ENCODE assay signal across 10 cellular contexts in genomic region chr7:151246161-151247015, GRCh38. TPM values are rescaled to one million over a fixed set of nuclear protein-coding genes. Genes with fewer than 3 reads are reported as not detected.
A peak's percentile ranks its signal among the peaks of the same experiment; 100 is the strongest.
DNase-seq lines count a peak whose midpoint lies in the region; ATAC-seq and TF ChIP-seq lines count a peak whose summit lies in the region.
"Had no signal": no experiment of that assay in that cellular context is flagged by ENCODE, and none has a peak within 500 bp of the region (broad histone marks: within the 10 kb centered on the region; RNA-seq: fewer than 3 reads in every experiment).

No MANE protein-coding gene starts in this region.

- DNase-seq in CD8-positive, alpha-beta memory T cell: no peak
- DNase-seq in glutamatergic neuron: no peak
- DNase-seq in psoas muscle: no peak
- no peak for DNase-seq in HEK293T (ENCODE audit: extremely low spot score)
- no peak for DNase-seq in NCI-H774 (lab: John Stamatoyannopoulos, UW)
- no peak for DNase-seq in DMS53 treated with DMSO at 0.1 percent for 48 hours (lab: John Stamatoyannopoulos, UW; ENCODE audit: unreplicated experiment)
- DNase-seq: GOT3 had no signal

- no peak overlapping the region for H2AFZ ChIP-seq in OCI-LY3 (ENCODE audit: low read depth, low read length)

- peaks cover 50% of the 10 kb centered on the region for H3K4me1 ChIP-seq in CD8-positive, alpha-beta memory T cell (ENCODE audit: insufficient read depth, low read length)
- H3K4me1 ChIP-seq in OCI-LY3 (ENCODE audit: low read length) (peaks cover 28% of the 10 kb centered on the region), psoas muscle (peaks cover 53% of the 10 kb centered on the region)

- H3K79me2 ChIP-seq in OCI-LY3 (ENCODE audit: low read length): no peaks in the 10 kb centered on the region

- peak overlapping the region in 6 of 7 donors; percentile 42 to 85 (median 58) for H3K4me3 Mint-ChIP-seq in CD8-positive, alpha-beta memory T cell
- H3K4me3 Mint-ChIP-seq in glutamatergic neuron (ENCODE audit: unreplicated experiment): peak overlapping the region; percentile 71

- no peaks in the 10 kb centered on the region for H3K36me3 ChIP-seq in CD8-positive, alpha-beta memory T cell (ENCODE audit: insufficient read depth, low read length)
- H3K36me3 ChIP-seq in OCI-LY3 (replicated peaks; ENCODE audit: low read depth, low read length): no peaks in the 10 kb centered on the region
- peaks cover 0 to 26% of the 10 kb centered on the region in 2 donors for H3K36me3 ChIP-seq in psoas muscle (ENCODE audit: insufficient read depth in 1 of 2, low read depth in 1 of 2)

- no peaks in the 10 kb centered on the region for H3K9me3 ChIP-seq in CD8-positive, alpha-beta memory T cell (ENCODE audit: low read length)
- no peaks in the 10 kb centered on the region for H3K9me3 ChIP-seq in OCI-LY3 (ENCODE audit: insufficient read depth, low read length)
- no peaks in the 10 kb centered on the region for H3K9me3 ChIP-seq in psoas muscle

- peaks cover 17 to 22% of the 10 kb centered on the region in 2 donors for H3K27me3 Mint-ChIP-seq in CD8-positive, alpha-beta memory T cell
- peaks cover 29% of the 10 kb centered on the region for H3K27me3 Mint-ChIP-seq in glutamatergic neuron (ENCODE audit: unreplicated experiment)

- H3K4me3 ChIP-seq in CD8-positive, alpha-beta memory T cell (ENCODE audit: low read length): no peak overlapping the region
- H3K4me3 ChIP-seq in OCI-LY3 (ENCODE audit: low read length) (peak overlapping the region; percentile 78), psoas muscle (peak overlapping the region; percentile 88)

- TF ChIP-seq CTCF in OCI-LY3 (IDR thresholded peaks at IDR 0.05; ENCODE audit: low read depth, low read length) (no peak), glutamatergic neuron (IDR thresholded peaks at IDR 0.05; ENCODE audit: partially characterized antibody, unreplicated experiment) (no peak), psoas muscle (IDR thresholded peaks at IDR 0.05) (no peak)

- peaks cover 43 to 69% (median 44%) of the 10 kb centered on the region in 3 donors for H3K4me1 Mint-ChIP-seq in CD8-positive, alpha-beta memory T cell
- H3K4me1 Mint-ChIP-seq in glutamatergic neuron (ENCODE audit: low read depth, unreplicated experiment): peaks cover 20% of the 10 kb centered on the region

- peak overlapping the region; percentile 98 for H3K4me2 ChIP-seq in OCI-LY3 (ENCODE audit: low read length)

- H3K27me3 ChIP-seq in CD8-positive, alpha-beta memory T cell (ENCODE audit: insufficient read depth, low read length, poor library complexity, severe bottlenecking): peaks cover 35% of the 10 kb centered on the region
- peaks cover 47% of the 10 kb centered on the region for H3K27me3 ChIP-seq in OCI-LY3 (ENCODE audit: low read depth, low read length)
- no peaks in the 10 kb centered on the region for H3K27me3 ChIP-seq in psoas muscle (ENCODE audit: insufficient read depth in 3 of 3, low read length in 2 of 3)

- H3K27ac ChIP-seq in CD8-positive, alpha-beta memory T cell (ENCODE audit: low read depth, low read length): no peak overlapping the region
- no peak overlapping the region for H3K27ac ChIP-seq in OCI-LY3 (ENCODE audit: low read length)
- peak overlapping the region; percentile 100 for H3K27ac ChIP-seq in psoas muscle

- POLR2A ChIA-PET in CD8-positive, alpha-beta memory T cell (lab: Charles Lee): interaction anchor here (0.7 to 1.0 kb wide), 2 partner anchors 14 to 19 kb away, joined by 3 to 4 read pairs; partner anchors contain the start of genes ABCF2 and CHPF2
- POLR2A ChIA-PET in HEK293T (lab: Yijun Ruan, JAX): interaction anchor here (1.2 to 3.8 kb wide), 8 partner anchors 9 to 60 kb away, joined by 3 to 25 read pairs (median 8); partner anchors contain the start of genes ABCF2 and CHPF2

- H3K9me3 Mint-ChIP-seq in CD8-positive, alpha-beta memory T cell: no peaks in the 10 kb centered on the region
- H3K9me3 Mint-ChIP-seq in glutamatergic neuron (ENCODE audit: unreplicated experiment): peaks cover 8% of the 10 kb centered on the region

- no peak overlapping the region for H3K27ac Mint-ChIP-seq in CD8-positive, alpha-beta memory T cell
- H3K27ac Mint-ChIP-seq in glutamatergic neuron (ENCODE audit: unreplicated experiment): no peak overlapping the region

- H4K20me1 ChIP-seq in OCI-LY3 (ENCODE audit: insufficient read depth, low read length): peaks cover 4% of the 10 kb centered on the region; the same call in 1 of the 2 replicates

- no peaks in the 10 kb centered on the region for H3K36me3 Mint-ChIP-seq in CD8-positive, alpha-beta memory T cell
- H3K36me3 Mint-ChIP-seq in glutamatergic neuron (ENCODE audit: unreplicated experiment): no peaks in the 10 kb centered on the region

- WGBS in psoas muscle, 3 donors: 36 to 53% (median 36%) methylated on average over 14 of the region's 14 CpGs

- ATAC-seq in psoas muscle (no peak), HG03135 (IDR thresholded peaks at IDR 0.05; ENCODE audit: unreplicated experiment) (no peak)

- H3K9ac ChIP-seq in OCI-LY3 (ENCODE audit: low read length): no peak overlapping the region

- CTCF ChIA-PET in CD8-positive, alpha-beta memory T cell (lab: Charles Lee): interaction anchor here (0.7 to 1.7 kb wide), 8 partner anchors 9 to 106 kb away, joined by 3 to 6 read pairs (median 4); no protein-coding TSS in a partner anchor
- CTCF ChIA-PET in HEK293T (lab: Yijun Ruan, JAX): interaction anchor here (0.5 to 2.3 kb wide), 13 partner anchors 10 to 642 kb away, joined by 3 to 18 read pairs (median 4); partner anchors contain the start of gene ABCF2

- intact Hi-C loops in psoas muscle (cut with DNase I): no loop called here

TF ChIP-seq in HEK293T, 16 proteins besides CTCF, POLR2A, EP300 and RAD21:
- no peak for TF ChIP-seq SP1 (IDR thresholded peaks at IDR 0.05)
- no peak for TF ChIP-seq CTBP1 (IDR thresholded peaks at IDR 0.05; ENCODE audit: borderline replicate concordance)
- no peak for TF ChIP-seq BHLHE40 (IDR thresholded peaks at IDR 0.05; ENCODE audit: borderline replicate concordance)
- no peak for TF ChIP-seq HDGF (IDR thresholded peaks at IDR 0.05; ENCODE audit: borderline replicate concordance)
- no peak for TF ChIP-seq ELF4 (IDR thresholded peaks at IDR 0.05)
- TF ChIP-seq ARNT (IDR thresholded peaks at IDR 0.05): no peak
- no peak for TF ChIP-seq LEF1 (IDR thresholded peaks at IDR 0.05; ENCODE audit: borderline replicate concordance)
- TF ChIP-seq TARDBP (IDR thresholded peaks at IDR 0.05): no peak
- TF ChIP-seq ZNF384 (IDR thresholded peaks at IDR 0.05): no peak
- TF ChIP-seq FOXA1 (IDR thresholded peaks at IDR 0.05): no peak
- TF ChIP-seq FOXK2 (IDR thresholded peaks at IDR 0.05): no peak
- no peak for TF ChIP-seq L3MBTL2 (conservative IDR thresholded peaks at IDR 0.05)

RNA-seq across cellular contexts. Expression of gene SMARCD3, which starts 2.1 kb away (rescaled TPM):
- total RNA-seq in CD8-positive, alpha-beta memory T cell: 1 to 10 TPM; 1.8 to 2.1 TPM
- polyA plus RNA-seq in CD8-positive, alpha-beta memory T cell: 5.7 TPM
- total RNA-seq in glutamatergic neuron (ENCODE audit: unreplicated experiment) (5.1 TPM), psoas muscle (100 to 1,000 TPM in 3 of 4 donors, 10 to 100 TPM in 1; 92.5 to 138 (median 108) TPM)
- polyA plus RNA-seq in psoas muscle: 10 to 100 TPM; 38.3 to 75.8 (median 58.5) TPM

RNA-seq across cellular contexts. Expression of gene CHPF2, which starts 14.1 kb away (rescaled TPM):
- total RNA-seq in CD8-positive, alpha-beta memory T cell: 10 to 100 TPM; 36.6 to 37.0 TPM
- 31.3 TPM for polyA plus RNA-seq in CD8-positive, alpha-beta memory T cell
- total RNA-seq in glutamatergic neuron (ENCODE audit: unreplicated experiment): 38.1 TPM
- 10 to 100 TPM in 3 of 4 donors, 1 to 10 TPM in 1; 8.8 to 19.8 (median 11.4) TPM for total RNA-seq in psoas muscle
- 10 to 100 TPM in 1 of 3 donors, 1 to 10 TPM in 2; 5.3 to 19.2 (median 8.0) TPM for polyA plus RNA-seq in psoas muscle

RNA-seq across cellular contexts. Expression of gene ABCF2, which starts 19.4 kb away (rescaled TPM):
- total RNA-seq in CD8-positive, alpha-beta memory T cell: 10 to 100 TPM; 86.5 to 95.1 TPM
- polyA plus RNA-seq in CD8-positive, alpha-beta memory T cell: 36.7 TPM
- total RNA-seq in glutamatergic neuron (ENCODE audit: unreplicated experiment) (39.1 TPM), psoas muscle (10 to 100 TPM; 35.7 to 66.7 (median 57.5) TPM)
- polyA plus RNA-seq in psoas muscle: 10 to 100 TPM; 49.8 to 94.0 (median 66.3) TPM

RNA-seq across cellular contexts. Expression of gene H2BK1, which starts 36.1 kb away (rescaled TPM):
- under 1 TPM in 1 of 2 experiments, not detected in 1; 0.57 TPM for total RNA-seq in CD8-positive, alpha-beta memory T cell
- not detected for polyA plus RNA-seq in CD8-positive, alpha-beta memory T cell
- not detected for total RNA-seq in glutamatergic neuron (ENCODE audit: unreplicated experiment)
- under 1 TPM in 1 of 4 donors, not detected in 3; 0.83 TPM for total RNA-seq in psoas muscle
- polyA plus RNA-seq in psoas muscle: not detected
- total RNA-seq: liver had no signal
- polyA plus RNA-seq: liver had no signal

RNA-seq across cellular contexts. Expression of gene ASB10, which starts 59.3 kb away (rescaled TPM):
- not detected for total RNA-seq in CD8-positive, alpha-beta memory T cell
- polyA plus RNA-seq in CD8-positive, alpha-beta memory T cell: not detected
- total RNA-seq in glutamatergic neuron (ENCODE audit: unreplicated experiment) (not detected), psoas muscle (10 to 100 TPM in 3 of 4 donors, 1 to 10 TPM in 1; 9.7 to 29.6 (median 23.0) TPM)
- polyA plus RNA-seq in psoas muscle: 10 to 100 TPM in 2 of 3 donors, 1 to 10 TPM in 1; 3.8 to 25.2 (median 22.5) TPM
- total RNA-seq: liver had no signal
- polyA plus RNA-seq: liver had no signal

Comparison
In these comparisons a context has a peak if more than half of its experiments do, and no peak if none do; other contexts are left out.
1. RNA of gene SMARCD3, which starts 2.1 kb away (total RNA-seq): 92.5 to 138 TPM in psoas muscle; 5.1 TPM in glutamatergic neuron (single experiment) and 1.8 to 2.1 TPM in CD8-positive, alpha-beta memory T cell; every median in the first group is over 10 times any median in the second.